1 cellular context compared by ENCODE assay signal in the genomic region with DNA sequence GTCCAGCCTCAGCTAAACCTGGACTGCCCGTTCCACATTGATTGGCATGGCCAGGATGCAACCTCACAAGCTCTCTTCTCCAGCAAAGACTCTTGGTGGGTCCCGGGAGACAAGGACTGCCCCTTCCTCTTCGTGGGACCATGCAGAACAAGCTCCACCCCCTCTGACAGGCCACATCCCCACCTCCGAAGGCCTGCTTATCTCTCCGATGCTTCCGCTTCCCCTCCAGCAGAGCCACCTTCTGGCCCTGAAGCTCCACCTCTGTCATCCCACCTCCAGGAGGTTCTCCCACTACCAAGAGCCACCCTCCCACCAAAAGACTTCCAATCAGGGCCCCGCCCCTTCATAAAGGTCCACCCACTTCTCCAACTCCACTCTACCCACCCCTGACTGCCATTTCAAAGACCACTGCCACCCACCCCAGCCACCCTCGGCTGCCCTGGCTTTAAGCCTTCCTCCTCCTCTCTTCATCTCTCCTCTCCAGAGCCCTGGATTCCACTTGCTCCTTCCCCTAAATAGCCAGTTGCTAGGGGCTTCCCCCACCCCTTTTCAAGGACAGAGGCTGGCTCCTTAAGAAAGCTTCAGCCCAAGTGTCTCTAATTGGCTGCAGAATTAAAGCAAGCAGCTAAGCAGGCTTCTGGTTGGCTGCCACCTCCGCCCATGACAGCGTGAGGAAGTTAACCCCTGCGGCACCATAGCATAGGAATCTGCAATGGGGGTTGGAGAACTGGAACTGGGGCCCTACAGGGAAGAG.
TF ChIP-seq lines count a peak whose summit lies in the region.

No MANE protein-coding gene starts in this region.

TF ChIP-seq in K562, 482 proteins besides CTCF, POLR2A, EP300 and RAD21 (continued from another document and continues in another):
- TF ChIP-seq, protein P1, sequence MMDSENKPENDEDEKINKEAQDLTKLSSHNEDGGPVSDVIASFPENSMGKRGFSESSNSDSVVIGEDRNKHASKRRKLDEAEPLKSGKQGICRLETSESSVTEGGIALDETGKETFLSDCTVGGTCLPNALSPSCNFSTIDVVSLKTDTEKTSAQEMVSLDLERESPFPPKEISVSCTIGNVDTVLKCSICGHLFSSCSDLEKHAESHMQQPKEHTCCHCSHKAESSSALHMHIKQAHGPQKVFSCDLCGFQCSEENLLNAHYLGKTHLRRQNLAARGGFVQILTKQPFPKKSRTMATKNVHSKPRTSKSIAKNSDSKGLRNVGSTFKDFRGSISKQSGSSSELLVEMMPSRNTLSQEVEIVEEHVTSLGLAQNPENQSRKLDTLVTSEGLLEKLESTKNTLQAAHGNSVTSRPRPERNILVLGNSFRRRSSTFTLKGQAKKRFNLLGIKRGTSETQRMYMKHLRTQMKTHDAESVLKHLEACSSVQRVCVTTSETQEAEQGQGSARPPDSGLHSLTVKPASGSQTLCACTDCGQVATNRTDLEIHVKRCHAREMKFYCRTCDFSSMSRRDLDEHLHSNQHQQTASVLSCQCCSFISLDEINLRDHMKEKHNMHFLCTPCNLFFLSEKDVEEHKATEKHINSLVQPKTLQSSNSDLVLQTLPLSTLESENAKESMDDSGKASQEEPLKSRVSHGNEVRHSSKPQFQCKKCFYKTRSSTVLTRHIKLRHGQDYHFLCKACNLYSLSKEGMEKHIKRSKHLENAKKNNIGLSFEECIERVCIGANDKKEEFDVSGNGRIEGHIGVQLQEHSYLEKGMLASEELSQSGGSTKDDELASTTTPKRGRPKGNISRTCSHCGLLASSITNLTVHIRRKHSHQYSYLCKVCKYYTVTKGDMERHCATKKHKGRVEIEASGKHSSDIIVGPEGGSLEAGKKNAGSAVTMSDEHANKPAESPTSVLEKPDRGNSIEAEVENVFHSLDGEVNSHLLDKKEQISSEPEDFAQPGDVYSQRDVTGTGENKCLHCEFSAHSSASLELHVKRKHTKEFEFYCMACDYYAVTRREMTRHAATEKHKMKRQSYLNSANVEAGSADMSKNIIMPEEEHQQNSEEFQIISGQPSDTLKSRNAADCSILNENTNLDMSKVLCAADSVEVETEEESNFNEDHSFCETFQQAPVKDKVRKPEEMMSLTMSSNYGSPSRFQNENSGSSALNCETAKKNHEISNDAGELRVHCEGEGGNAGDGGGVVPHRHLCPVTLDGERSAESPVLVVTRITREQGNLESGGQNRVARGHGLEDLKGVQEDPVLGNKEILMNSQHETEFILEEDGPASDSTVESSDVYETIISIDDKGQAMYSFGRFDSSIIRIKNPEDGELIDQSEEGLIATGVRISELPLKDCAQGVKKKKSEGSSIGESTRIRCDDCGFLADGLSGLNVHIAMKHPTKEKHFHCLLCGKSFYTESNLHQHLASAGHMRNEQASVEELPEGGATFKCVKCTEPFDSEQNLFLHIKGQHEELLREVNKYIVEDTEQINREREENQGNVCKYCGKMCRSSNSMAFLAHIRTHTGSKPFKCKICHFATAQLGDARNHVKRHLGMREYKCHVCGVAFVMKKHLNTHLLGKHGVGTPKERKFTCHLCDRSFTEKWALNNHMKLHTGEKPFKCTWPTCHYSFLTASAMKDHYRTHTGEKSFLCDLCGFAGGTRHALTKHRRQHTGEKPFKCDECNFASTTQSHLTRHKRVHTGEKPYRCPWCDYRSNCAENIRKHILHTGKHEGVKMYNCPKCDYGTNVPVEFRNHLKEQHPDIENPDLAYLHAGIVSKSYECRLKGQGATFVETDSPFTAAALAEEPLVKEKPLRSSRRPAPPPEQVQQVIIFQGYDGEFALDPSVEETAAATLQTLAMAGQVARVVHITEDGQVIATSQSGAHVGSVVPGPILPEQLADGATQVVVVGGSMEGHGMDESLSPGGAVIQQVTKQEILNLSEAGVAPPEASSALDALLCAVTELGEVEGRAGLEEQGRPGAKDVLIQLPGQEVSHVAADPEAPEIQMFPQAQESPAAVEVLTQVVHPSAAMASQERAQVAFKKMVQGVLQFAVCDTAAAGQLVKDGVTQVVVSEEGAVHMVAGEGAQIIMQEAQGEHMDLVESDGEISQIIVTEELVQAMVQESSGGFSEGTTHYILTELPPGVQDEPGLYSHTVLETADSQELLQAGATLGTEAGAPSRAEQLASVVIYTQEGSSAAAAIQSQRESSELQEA (IDR thresholded peaks at IDR 0.05; ENCODE audit: low read depth): no peak
- TF ChIP-seq IFI16 (CRISPR knock-in tag; IDR thresholded peaks at IDR 0.05) (no peak), CTCFL (IDR thresholded peaks at IDR 0.05; ENCODE audit: borderline replicate concordance, insufficient read depth, low read depth, low read length, poor library complexity, severe bottlenecking) (peak; percentile 35), SAFB (IDR thresholded peaks at IDR 0.05; ENCODE audit: borderline replicate concordance, low read depth, low read length) (no peak), ZBTB7A (IDR thresholded peaks at IDR 0.05; ENCODE audit: borderline replicate concordance, control insufficient read depth, low read depth, low read length) (peak; percentile 85; the same call in 1 of the 2 replicates), NFIX (CRISPR knock-in tag; IDR thresholded peaks at IDR 0.05; ENCODE audit: low read depth) (no peak), POU5F1 (IDR thresholded peaks at IDR 0.05; ENCODE audit: borderline replicate concordance, low read depth, low read length, partially characterized antibody) (no peak), SPI1 (IDR thresholded peaks at IDR 0.05; ENCODE audit: borderline replicate concordance, low read depth, low read length) (peak; percentile 77), ZNF324 (CRISPR knock-in tag; IDR thresholded peaks at IDR 0.05) (no peak), KLF1 (tag; IDR thresholded peaks at IDR 0.05) (no peak), CEBPG (CRISPR knock-in tag; IDR thresholded peaks at IDR 0.05) (no peak), CEBPG (tag; conservative IDR thresholded peaks at IDR 0.05 in 1 of 2, IDR thresholded peaks at IDR 0.05 in 1 of 2) (no peak), SREBF1 (IDR thresholded peaks at IDR 0.05; ENCODE audit: borderline replicate concordance, low read depth, low read length) (no peak), GABPB1 (CRISPR knock-in tag; IDR thresholded peaks at IDR 0.05) (peak; percentile 19; the same call in 1 of the 2 replicates), ZNF830 (CRISPR knock-in tag; IDR thresholded peaks at IDR 0.05) (no peak), BRCA1 (IDR thresholded peaks at IDR 0.05) (no peak), BRCA1 (CRISPR knock-in tag; IDR thresholded peaks at IDR 0.05) (no peak), ARHGAP35 (IDR thresholded peaks at IDR 0.05; ENCODE audit: partially characterized antibody) (no peak), ZNF436 (CRISPR knock-in tag; IDR thresholded peaks at IDR 0.05) (no peak), SRSF9 (IDR thresholded peaks at IDR 0.05; ENCODE audit: borderline replicate concordance, low read depth, low read length) (no peak), SMC3 (conservative IDR thresholded peaks at IDR 0.05; ENCODE audit: insufficient read depth, low read depth, low read length) (0 out of 2 replicates have a peak, but pooled peaks have one; percentile 8), GTF2A2 (tag; IDR thresholded peaks at IDR 0.05) (no peak), NCOA2 (IDR thresholded peaks at IDR 0.05; ENCODE audit: partially characterized antibody in 2 of 2) (no peak), HIVEP1 (CRISPR knock-in tag; IDR thresholded peaks at IDR 0.05) (no peak), TAF15 (IDR thresholded peaks at IDR 0.05; ENCODE audit: low read depth, low read length) (no peak), SREBF2 (CRISPR knock-in tag; IDR thresholded peaks at IDR 0.05) (no peak), CUX1 (CRISPR knock-in tag; IDR thresholded peaks at IDR 0.05) (no peak), RNF2 (IDR thresholded peaks at IDR 0.05) (no peak), ZNF695 (CRISPR knock-in tag; IDR thresholded peaks at IDR 0.05) (no peak), NR4A1 (CRISPR knock-in tag; IDR thresholded peaks at IDR 0.05) (no peak), NR4A1 (tag; IDR thresholded peaks at IDR 0.05) (0 out of 2 replicates have a peak, but pooled peaks have one; percentile 32), MCM2 (IDR thresholded peaks at IDR 0.05; ENCODE audit: low read depth) (no peak), NUFIP1 (IDR thresholded peaks at IDR 0.05; ENCODE audit: partially characterized antibody) (no peak), ERF (CRISPR knock-in tag; IDR thresholded peaks at IDR 0.05) (no peak), E2F4 (CRISPR knock-in tag; IDR thresholded peaks at IDR 0.05; ENCODE audit: low read depth) (no peak), CEBPB (tag; IDR thresholded peaks at IDR 0.05) (no peak; the same call in 1 of the 2 replicates)
- TF ChIP-seq, protein P2, sequence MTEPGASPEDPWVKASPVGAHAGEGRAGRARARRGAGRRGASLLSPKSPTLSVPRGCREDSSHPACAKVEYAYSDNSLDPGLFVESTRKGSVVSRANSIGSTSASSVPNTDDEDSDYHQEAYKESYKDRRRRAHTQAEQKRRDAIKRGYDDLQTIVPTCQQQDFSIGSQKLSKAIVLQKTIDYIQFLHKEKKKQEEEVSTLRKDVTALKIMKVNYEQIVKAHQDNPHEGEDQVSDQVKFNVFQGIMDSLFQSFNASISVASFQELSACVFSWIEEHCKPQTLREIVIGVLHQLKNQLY (CRISPR knock-in tag; conservative IDR thresholded peaks at IDR 0.05): no peak
- TF ChIP-seq, protein P3, sequence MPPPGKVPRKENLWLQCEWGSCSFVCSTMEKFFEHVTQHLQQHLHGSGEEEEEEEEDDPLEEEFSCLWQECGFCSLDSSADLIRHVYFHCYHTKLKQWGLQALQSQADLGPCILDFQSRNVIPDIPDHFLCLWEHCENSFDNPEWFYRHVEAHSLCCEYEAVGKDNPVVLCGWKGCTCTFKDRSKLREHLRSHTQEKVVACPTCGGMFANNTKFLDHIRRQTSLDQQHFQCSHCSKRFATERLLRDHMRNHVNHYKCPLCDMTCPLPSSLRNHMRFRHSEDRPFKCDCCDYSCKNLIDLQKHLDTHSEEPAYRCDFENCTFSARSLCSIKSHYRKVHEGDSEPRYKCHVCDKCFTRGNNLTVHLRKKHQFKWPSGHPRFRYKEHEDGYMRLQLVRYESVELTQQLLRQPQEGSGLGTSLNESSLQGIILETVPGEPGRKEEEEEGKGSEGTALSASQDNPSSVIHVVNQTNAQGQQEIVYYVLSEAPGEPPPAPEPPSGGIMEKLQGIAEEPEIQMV (tag; conservative IDR thresholded peaks at IDR 0.05; ENCODE audit: low read depth): no peak
